19 cellular contexts compared by ENCODE assay signal in genomic region chr17:17675416-17675815, GRCh38. TPM values are rescaled to one million over a fixed set of nuclear protein-coding genes. Genes with fewer than 3 reads are reported as not detected.
DNase-seq lines count a peak whose midpoint lies in the region; ATAC-seq, FAIRE-seq and TF ChIP-seq lines count a peak whose summit lies in the region.
"Had no signal": no experiment of that assay in that cellular context is flagged by ENCODE, and none has a peak within 500 bp of the region (broad histone marks: within the 10 kb centered on the region; RNA-seq: fewer than 3 reads in every experiment).

No MANE protein-coding gene starts in this region.

- no peaks in the 10 kb centered on the region for H3K36me3 Mint-ChIP-seq in activated naive CD8-positive, alpha-beta T cell treated with anti-CD3 and anti-CD28 coated beads, Interleukin-2, amount 10 ng/mL, durations not matched to agents 7 days and 5 days
- H3K36me3 Mint-ChIP-seq in activated naive CD8-positive, alpha-beta T cell treated with anti-CD3 and anti-CD28 coated beads for 36 hours, result no peaks in the 10 kb centered on the region
- H3K36me3 Mint-ChIP-seq in astrocyte (ENCODE audit: low read depth, unreplicated experiment) (no peaks in the 10 kb centered on the region), nephron (ENCODE audit: low read depth) (no peaks in the 10 kb centered on the region)
- H3K36me3 Mint-ChIP-seq: CD14-positive monocyte, IgD-negative memory B cell had no signal

- H3K4me1 ChIP-seq in Loucy (ENCODE audit: insufficient read depth, low read length, poor library complexity, severe bottlenecking), result peaks cover 59% of the 10 kb centered on the region
- H3K4me1 ChIP-seq in astrocyte (ENCODE audit: insufficient read depth, low read length), result peaks cover 7% of the 10 kb centered on the region

- peaks cover 50% of the 10 kb centered on the region for H3K4me1 Mint-ChIP-seq in activated naive CD8-positive, alpha-beta T cell treated with anti-CD3 and anti-CD28 coated beads, Interleukin-2, amount 10 ng/mL, durations not matched to agents 7 days and 5 days
- peaks cover 23% of the 10 kb centered on the region for H3K4me1 Mint-ChIP-seq in activated naive CD8-positive, alpha-beta T cell treated with anti-CD3 and anti-CD28 coated beads for 36 hours
- H3K4me1 Mint-ChIP-seq in astrocyte (ENCODE audit: low read depth, unreplicated experiment) (peaks cover 30% of the 10 kb centered on the region), nephron (peaks cover 35% of the 10 kb centered on the region)

- no peaks in the 10 kb centered on the region for H3K79me2 ChIP-seq in Loucy (ENCODE audit: insufficient read depth, low read length)
- H3K79me2 ChIP-seq in astrocyte (ENCODE audit: insufficient read depth, low read length), result no peaks in the 10 kb centered on the region

- H3K9me3 Mint-ChIP-seq in activated naive CD8-positive, alpha-beta T cell treated with anti-CD3 and anti-CD28 coated beads, Interleukin-2, amount 10 ng/mL, durations not matched to agents 7 days and 5 days, result no peaks in the 10 kb centered on the region
- H3K9me3 Mint-ChIP-seq in activated naive CD8-positive, alpha-beta T cell treated with anti-CD3 and anti-CD28 coated beads for 36 hours, result no peaks in the 10 kb centered on the region
- no peaks in the 10 kb centered on the region for H3K9me3 Mint-ChIP-seq in astrocyte (ENCODE audit: unreplicated experiment)
- H3K9me3 Mint-ChIP-seq in nephron, result no peaks in the 10 kb centered on the region
- H3K9me3 Mint-ChIP-seq: H9, IgD-negative memory B cell had no signal

- no peak overlapping the region for H3K27ac ChIP-seq in astrocyte (ENCODE audit: low read depth, low read length)
- H3K27ac ChIP-seq: 22Rv1, HL-60 had no signal

- H3K9me2 ChIP-seq in Loucy (replicated peaks; ENCODE audit: low read depth, low read length), result no peaks in the 10 kb centered on the region

- H3K36me3 ChIP-seq in Loucy (ENCODE audit: insufficient read depth, low read length) (no peaks in the 10 kb centered on the region), astrocyte (ENCODE audit: insufficient read depth, low read length) (no peaks in the 10 kb centered on the region)

- H3K4me3 Mint-ChIP-seq in activated naive CD8-positive, alpha-beta T cell treated with anti-CD3 and anti-CD28 coated beads, Interleukin-2, amount 10 ng/mL, durations not matched to agents 7 days and 5 days, result no peak overlapping the region
- H3K4me3 Mint-ChIP-seq in activated naive CD8-positive, alpha-beta T cell treated with anti-CD3 and anti-CD28 coated beads for 36 hours, result no peak overlapping the region
- H3K4me3 Mint-ChIP-seq in astrocyte (ENCODE audit: unreplicated experiment), result no peak overlapping the region
- no peak overlapping the region for H3K4me3 Mint-ChIP-seq in nephron
- H3K4me3 Mint-ChIP-seq: CD14-positive monocyte had no signal

- peak overlapping the region; percentile 27 for H3K27ac Mint-ChIP-seq in activated naive CD8-positive, alpha-beta T cell treated with anti-CD3 and anti-CD28 coated beads, Interleukin-2, amount 10 ng/mL, durations not matched to agents 7 days and 5 days
- H3K27ac Mint-ChIP-seq in activated naive CD8-positive, alpha-beta T cell treated with anti-CD3 and anti-CD28 coated beads for 36 hours, result no peak overlapping the region
- peak overlapping the region; percentile 63 for H3K27ac Mint-ChIP-seq in astrocyte (ENCODE audit: unreplicated experiment)
- peak overlapping the region in 2 of 3 experiments; percentile 11 to 52 for H3K27ac Mint-ChIP-seq in nephron

- H3F3A ChIP-seq in Loucy (ENCODE audit: low read depth), result peaks cover 10% of the 10 kb centered on the region; the same call in 1 of the 2 replicates

- H4K20me1 ChIP-seq in Loucy (ENCODE audit: insufficient read depth, low read length, poor library complexity, severe bottlenecking) (no peaks in the 10 kb centered on the region), astrocyte (ENCODE audit: insufficient read depth, low read length) (peaks cover 6% of the 10 kb centered on the region)

- H2AFZ ChIP-seq in Loucy (ENCODE audit: low read length) (no peak overlapping the region), astrocyte (ENCODE audit: low read depth, low read length) (no peak overlapping the region)

- no peak for TF ChIP-seq CTCF in Loucy (conservative IDR thresholded peaks at IDR 0.05; ENCODE audit: low read length)
- no peak for TF ChIP-seq CTCF in astrocyte (IDR thresholded peaks at IDR 0.05; ENCODE audit: insufficient read depth, low read depth, low read length)
- TF ChIP-seq CTCF in nephron (IDR thresholded peaks at IDR 0.05; ENCODE audit: unreplicated experiment in 3 of 3), result no peak

- POLR2A ChIA-PET in activated naive CD8-positive, alpha-beta T cell treated with anti-CD3 and anti-CD28 coated beads, Interleukin-2, amount 10 ng/mL, durations not matched to agents 7 days and 5 days (lab: Charles Lee), result interaction anchor here (0.6 kb wide), 1 partner anchor 105 kb away, joined by 3 read pairs; no protein-coding TSS in a partner anchor

- no peaks in the 10 kb centered on the region for H3K9me3 ChIP-seq in Loucy (ENCODE audit: insufficient read depth, low read depth, low read length)
- no peaks in the 10 kb centered on the region for H3K9me3 ChIP-seq in astrocyte (ENCODE audit: insufficient read depth, low read depth, low read length)

- H3K9ac ChIP-seq in Loucy (ENCODE audit: low read depth, low read length, poor library complexity, severe bottlenecking) (peak overlapping the region; percentile 43), astrocyte (ENCODE audit: low read length) (no peak overlapping the region)

- DNase-seq in activated naive CD8-positive, alpha-beta T cell treated with anti-CD3 and anti-CD28 coated beads, Interleukin-2, amount 10 ng/mL, durations not matched to agents 7 days and 5 days, result no peak
- no peak for DNase-seq in activated naive CD8-positive, alpha-beta T cell treated with anti-CD3 and anti-CD28 coated beads for 36 hours
- no peak for DNase-seq in astrocyte (ENCODE audit: low read depth)
- no peak for DNase-seq in OCI-M2 (lab: John Stamatoyannopoulos, UW; ENCODE audit: unreplicated experiment)
- DNase-seq in NCI-H2107 treated with DMSO at 0.1 percent for 48 hours (lab: John Stamatoyannopoulos, UW; ENCODE audit: unreplicated experiment), result no peak
- DNase-seq: AML-193, DMS 273 treated with DMSO at 0.1 percent for 48 hours, H9, NCI-H1105 treated with DMSO at 0.1 percent for 48 hours, NCI-H1694, NCI-H774 had no signal

- no peaks in the 10 kb centered on the region for H3K27me3 ChIP-seq in Loucy (ENCODE audit: insufficient read depth, low read length, poor library complexity, severe bottlenecking)
- no peaks in the 10 kb centered on the region for H3K27me3 ChIP-seq in astrocyte (ENCODE audit: insufficient read depth, low read length)

- no peak overlapping the region for H3K4me3 ChIP-seq in Loucy (ENCODE audit: low read length, poor library complexity, severe bottlenecking)
- no peak overlapping the region for H3K4me3 ChIP-seq in astrocyte (ENCODE audit: insufficient read depth, low read depth, low read length)

- FAIRE-seq in astrocyte (lab: Jason Lieb, UNC), result no peak
- FAIRE-seq: G401.6 had no signal

- H3K27me3 Mint-ChIP-seq in activated naive CD8-positive, alpha-beta T cell treated with anti-CD3 and anti-CD28 coated beads, Interleukin-2, amount 10 ng/mL, durations not matched to agents 7 days and 5 days, result peaks cover 11% of the 10 kb centered on the region
- no peaks in the 10 kb centered on the region for H3K27me3 Mint-ChIP-seq in activated naive CD8-positive, alpha-beta T cell treated with anti-CD3 and anti-CD28 coated beads for 36 hours
- peaks cover 23% of the 10 kb centered on the region for H3K27me3 Mint-ChIP-seq in astrocyte (ENCODE audit: low read depth, unreplicated experiment)
- peaks cover 24% of the 10 kb centered on the region for H3K27me3 Mint-ChIP-seq in nephron (ENCODE audit: low read depth)

- ATAC-seq in activated naive CD8-positive, alpha-beta T cell treated with anti-CD3 and anti-CD28 coated beads, Interleukin-2, amount 10 ng/mL, durations not matched to agents 7 days and 5 days (ENCODE audit: low read depth), result no peak
- no peak for ATAC-seq in GM21360 (IDR thresholded peaks at IDR 0.05; ENCODE audit: unreplicated experiment)

- H3K4me2 ChIP-seq in Loucy (ENCODE audit: low read depth, low read length, poor library complexity, severe bottlenecking) (peak overlapping the region; percentile 59), astrocyte (ENCODE audit: low read length) (no peak overlapping the region)

RNA-seq across cellular contexts. Expression of gene RAI1, which starts 5.8 kb away (rescaled TPM):
- 10 to 100 TPM; 25.0 to 25.5 TPM for total RNA-seq in activated naive CD8-positive, alpha-beta T cell treated with anti-CD3 and anti-CD28 coated beads, Interleukin-2, amount 10 ng/mL, durations not matched to agents 7 days and 5 days
- 10 to 100 TPM; 19.6 to 21.1 TPM for total RNA-seq in activated naive CD8-positive, alpha-beta T cell treated with anti-CD3 and anti-CD28 coated beads for 36 hours
- total RNA-seq in astrocyte, result 39.1 and 39.8 TPM in 2 replicates
